8 cellular contexts compared by ENCODE assay signal in genomic region chr11:12717851-12718291, GRCh38. TPM values are rescaled to one million over a fixed set of nuclear protein-coding genes. Genes with fewer than 3 reads are reported as not detected.
DNase-seq lines count a peak whose midpoint lies in the region; ATAC-seq and TF ChIP-seq lines count a peak whose summit lies in the region.

No MANE protein-coding gene starts in this region.

- H3K27me3 Mint-ChIP-seq in endodermal cell (ENCODE audit: insufficient read depth), result no peaks in the 10 kb centered on the region

- WGBS in endodermal cell (ENCODE audit: insufficient coverage in 1 of 2, insufficient read length in 1 of 2), 2 experiments, result 88 to 97% methylated on average over 3 to 5 of the region's 5 CpGs
- WGBS in body of pancreas, 2 donors, result 83 to 94% methylated on average over 5 of the region's 5 CpGs
- WGBS in thyroid gland, 2 donors, result 89 to 93% methylated on average over 5 of the region's 5 CpGs

- TF ChIP-seq CTCF in endodermal cell (conservative IDR thresholded peaks at IDR 0.05) (no peak), body of pancreas (IDR thresholded peaks at IDR 0.05) (no peak), thyroid gland (IDR thresholded peaks at IDR 0.05) (no peak)

- DNase-seq in activated CD4-positive, alpha-beta T cell treated with anti-CD3 and anti-CD28 coated beads, Interleukin-2, amount 50 U/mL, for 1 hour, result peak; percentile 6
- DNase-seq in stimulated activated CD4-positive, alpha-beta T cell treated with anti-CD3 and anti-CD28 coated beads, Interleukin-12 subunit alpha, Interleukin-12 subunit beta, amount 100 ng/mL, for 48 hours (ENCODE audit: low read depth in 2 of 3, low spot score in 1 of 3), result peak; percentile 25 to 40 (median 35)
- no peak for DNase-seq in endodermal cell
- no peak for DNase-seq in body of pancreas
- no peak for DNase-seq in thyroid gland
- DNase-seq in OCI-M1 (lab: John Stamatoyannopoulos, UW), result no peak

- H3K9me3 Mint-ChIP-seq in endodermal cell, result no peaks in the 10 kb centered on the region

- peaks cover 54% of the 10 kb centered on the region for H3K4me1 Mint-ChIP-seq in endodermal cell

- H3K36me3 ChIP-seq in endodermal cell (ENCODE audit: control insufficient read depth, insufficient read depth, low read length), result peaks cover 6% of the 10 kb centered on the region
- H3K36me3 ChIP-seq in body of pancreas (replicated peaks in 1 of 2; ENCODE audit: insufficient read depth in 1 of 2, low read depth in 2 of 2), result no peaks in the 10 kb centered on the region
- no peaks in the 10 kb centered on the region for H3K36me3 ChIP-seq in thyroid gland

- no peak overlapping the region for H3K4me3 Mint-ChIP-seq in endodermal cell

- no peak overlapping the region for H3K4me3 ChIP-seq in endodermal cell (ENCODE audit: low read length)
- no peak overlapping the region for H3K4me3 ChIP-seq in body of pancreas
- no peak overlapping the region for H3K4me3 ChIP-seq in thyroid gland (replicated peaks in 1 of 3)

- H3K27me3 ChIP-seq in endodermal cell (ENCODE audit: control insufficient read depth, insufficient read depth, low read length, poor library complexity, severe bottlenecking) (no peaks in the 10 kb centered on the region), body of pancreas (no peaks in the 10 kb centered on the region), thyroid gland (no peaks in the 10 kb centered on the region)

- TF ChIP-seq POLR2A in body of pancreas (IDR thresholded peaks at IDR 0.05) (no peak), thyroid gland (IDR thresholded peaks at IDR 0.05) (no peak)

- no peaks in the 10 kb centered on the region for H3K9me3 ChIP-seq in endodermal cell (ENCODE audit: control insufficient read depth, low read length)
- H3K9me3 ChIP-seq in body of pancreas, result no peaks in the 10 kb centered on the region
- H3K9me3 ChIP-seq in thyroid gland, result no peaks in the 10 kb centered on the region

- no peak overlapping the region for H3K27ac ChIP-seq in endodermal cell (ENCODE audit: low read depth, low read length)
- no peak overlapping the region for H3K27ac ChIP-seq in body of pancreas
- H3K27ac ChIP-seq in thyroid gland, result no peak overlapping the region

- ATAC-seq in GM19025 (IDR thresholded peaks at IDR 0.05; ENCODE audit: low read depth, unreplicated experiment) (peak; percentile 86), HG03039 (IDR thresholded peaks at IDR 0.05; ENCODE audit: unreplicated experiment) (peak; percentile 95), body of pancreas (no peak)

- H3K27ac Mint-ChIP-seq in endodermal cell, result no peak overlapping the region

- no peaks in the 10 kb centered on the region for H3K36me3 Mint-ChIP-seq in endodermal cell (ENCODE audit: low read depth)

- peaks cover 27% of the 10 kb centered on the region for H3K4me1 ChIP-seq in endodermal cell (ENCODE audit: control insufficient read depth, insufficient read depth, low read length)
- peaks cover 7% of the 10 kb centered on the region for H3K4me1 ChIP-seq in body of pancreas
- H3K4me1 ChIP-seq in thyroid gland, result peaks cover 35 to 41% of the 10 kb centered on the region in 2 donors

- no peak overlapping the region for H3K9ac ChIP-seq in endodermal cell (ENCODE audit: extremely low read depth, low read length, poor library complexity, severe bottlenecking)

- intact Hi-C loops in body of pancreas (cut with DNase I), result no loop called here
- intact Hi-C loops in thyroid gland (cut with DNase I), result no loop called here

RNA-seq across cellular contexts. Expression of gene TEAD1, which starts 43.6 kb away (rescaled TPM):
- total RNA-seq in endodermal cell (10 to 100 TPM; 76.4 to 94.4 TPM), body of pancreas (10 to 100 TPM; 36.9 to 55.0 TPM), thyroid gland (100 to 1,000 TPM in 1 of 4 donors, 10 to 100 TPM in 3; 71.5 to 109 (median 88.5) TPM)
- polyA plus RNA-seq in endodermal cell (2013, experiment 1 of 2), result 103 TPM
- 109 TPM for polyA plus RNA-seq in endodermal cell (2013, experiment 2 of 2)

Comparison
In these comparisons a context has a peak if more than half of its experiments do, and no peak if none do; other contexts are left out.
1. DNase-seq: peak in activated CD4-positive, alpha-beta T cell treated with anti-CD3 and anti-CD28 coated beads, Interleukin-2, amount 50 U/mL, for 1 hour (single experiment) and stimulated activated CD4-positive, alpha-beta T cell treated with anti-CD3 and anti-CD28 coated beads, Interleukin-12 subunit alpha, Interleukin-12 subunit beta, amount 100 ng/mL, for 48 hours (3 of 3); none in endodermal cell (single experiment), body of pancreas (0 of 4), thyroid gland (0 of 2) and OCI-M1 (single experiment).